Comparison of ENCODE assay signal across 2 cellular contexts in the genomic region with DNA sequence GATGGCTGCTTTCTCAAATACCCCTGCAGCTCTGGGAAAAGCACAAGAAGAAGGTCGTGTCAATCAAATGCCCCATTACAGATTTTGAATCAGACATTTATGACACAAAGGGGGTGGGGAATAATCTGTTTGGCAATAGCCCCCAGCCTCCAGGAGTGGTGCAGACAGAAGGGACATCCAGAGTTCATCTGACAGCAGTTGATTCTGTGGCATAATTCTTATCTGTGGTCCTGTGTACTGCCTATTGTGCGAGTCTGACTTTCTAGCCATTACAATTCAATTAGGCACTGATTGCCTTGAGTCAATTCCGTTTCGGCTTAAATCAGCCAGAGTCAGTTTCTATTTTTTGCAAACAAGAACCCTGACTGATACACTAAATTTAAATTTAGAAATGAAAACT.
TF ChIP-seq lines count a peak whose summit lies in the region.

No MANE protein-coding gene starts in this region.

TF ChIP-seq in IMR-90, 13 proteins besides CTCF, POLR2A, EP300 and RAD21:
- TF ChIP-seq BHLHE40 (IDR thresholded peaks at IDR 0.05; ENCODE audit: low read depth, low read length) = no peak
- no peak for TF ChIP-seq RCOR1 (IDR thresholded peaks at IDR 0.05; ENCODE audit: insufficient replicate concordance, low read length)
- no peak for TF ChIP-seq SMC3 (IDR thresholded peaks at IDR 0.05; ENCODE audit: low read depth, low read length)
- TF ChIP-seq MXI1 (IDR thresholded peaks at IDR 0.05; ENCODE audit: borderline replicate concordance, low read depth, low read length) = no peak
- TF ChIP-seq CHD1 (IDR thresholded peaks at IDR 0.05; ENCODE audit: low read depth, low read length) = no peak
- TF ChIP-seq RFX5 (IDR thresholded peaks at IDR 0.05; ENCODE audit: low read depth, low read length) = no peak
- no peak for TF ChIP-seq CEBPB (IDR thresholded peaks at IDR 0.05; ENCODE audit: low read depth, low read length)
- no peak for TF ChIP-seq MAZ (IDR thresholded peaks at IDR 0.05; ENCODE audit: borderline replicate concordance, low read depth, low read length)
- no peak for TF ChIP-seq MAFK (IDR thresholded peaks at IDR 0.05; ENCODE audit: low read depth, low read length)
- no peak for TF ChIP-seq FOS (IDR thresholded peaks at IDR 0.05; ENCODE audit: low read depth, low read length)

TF ChIP-seq in SK-N-SH, 30 proteins besides CTCF, POLR2A, EP300 and RAD21:
- no peak for TF ChIP-seq TAF1 (IDR thresholded peaks at IDR 0.05; ENCODE audit: borderline replicate concordance, low read depth, low read length)
- TF ChIP-seq FOSL2 (IDR thresholded peaks at IDR 0.05; ENCODE audit: borderline replicate concordance, low read depth) = no peak
- TF ChIP-seq GATA2 (CRISPR knock-in tag; IDR thresholded peaks at IDR 0.05) = peak; percentile 67
- no peak for TF ChIP-seq EZH2phosphoT487 (IDR thresholded peaks at IDR 0.05; ENCODE audit: borderline replicate concordance, low read depth)
- no peak for TF ChIP-seq ELF1 (IDR thresholded peaks at IDR 0.05)
